In the genomic region with DNA sequence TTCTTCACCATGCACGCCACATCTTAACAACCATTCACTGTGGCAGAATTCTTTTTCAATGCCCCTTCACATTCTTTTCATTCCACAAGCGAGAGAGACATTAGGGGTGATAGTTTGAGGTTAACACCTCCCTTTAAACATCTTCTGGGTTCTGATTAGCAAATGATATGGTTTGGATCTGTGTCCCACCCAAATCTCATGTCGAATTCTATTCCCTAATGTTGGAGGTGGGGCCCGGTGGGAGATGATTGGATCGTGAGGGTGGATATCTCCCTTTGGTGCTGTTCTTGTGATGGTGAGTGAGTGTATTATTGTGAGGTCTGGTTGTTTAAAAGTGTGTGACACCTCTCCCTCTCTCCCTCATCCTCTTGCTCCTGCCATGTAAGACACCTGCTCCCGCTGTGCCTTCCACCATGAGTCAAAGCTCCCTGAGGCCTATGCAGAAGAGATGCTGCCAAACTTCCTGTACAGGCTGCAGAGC, we compare ENCODE assay signal across 12 cellular contexts. TPM values are rescaled to one million over a fixed set of nuclear protein-coding genes. Genes with fewer than 3 reads are reported as not detected.
DNase-seq lines count a peak whose midpoint lies in the region; ATAC-seq and TF ChIP-seq lines count a peak whose summit lies in the region.
"Had no signal": no experiment of that assay in that cellular context is flagged by ENCODE, and none has a peak within 500 bp of the region (broad histone marks: within the 10 kb centered on the region; RNA-seq: fewer than 3 reads in every experiment).

No MANE protein-coding gene starts in this region.

- 79 to 93% (median 90%) methylated on average over 6 of the region's 6 CpGs for WGBS in adrenal gland, 4 donors

- H3K4me1 ChIP-seq in HEK293 (ENCODE audit: control insufficient read depth, insufficient read depth, low read length) (peaks cover 26% of the 10 kb centered on the region), foreskin keratinocyte (peaks cover 22% of the 10 kb centered on the region), skeletal muscle satellite cell (ENCODE audit: control insufficient read depth, insufficient read depth, low read length) (peaks cover 33% of the 10 kb centered on the region), adrenal gland (replicated peaks in 1 of 2) (peaks cover 8 to 10% of the 10 kb centered on the region in 2 donors)

- H3K27ac ChIP-seq in HEK293 (ENCODE audit: extremely low read depth, low read depth, low read length) (no peak overlapping the region; the same call in 1 of the 2 replicates), foreskin keratinocyte (no peak overlapping the region), adrenal gland (no peak overlapping the region)
- H3K27ac ChIP-seq: VCaP had no signal

- H3K27me3 ChIP-seq in foreskin keratinocyte (no peaks in the 10 kb centered on the region), skeletal muscle satellite cell (ENCODE audit: control insufficient read depth, insufficient read depth, low read length) (no peaks in the 10 kb centered on the region), adrenal gland (no peaks in the 10 kb centered on the region)

- no peak for TF ChIP-seq CTCF in HEK293 (tag by site-specific recombination; IDR thresholded peaks at IDR 0.05)
- TF ChIP-seq CTCF in foreskin keratinocyte (conservative IDR thresholded peaks at IDR 0.05) = no peak
- no peak for TF ChIP-seq CTCF in adrenal gland (IDR thresholded peaks at IDR 0.05)
- TF ChIP-seq CTCF in GM13977 (IDR thresholded peaks at IDR 0.05; ENCODE audit: extremely low read depth, insufficient read depth, missing control alignments) = no peak

- intact Hi-C loops in adrenal gland (cut with DNase I) = no loop called here

- peak overlapping the region; percentile 82 for H3K9ac ChIP-seq in skeletal muscle satellite cell (ENCODE audit: low read depth, low read length)

- no peak for TF ChIP-seq POLR2A in adrenal gland (IDR thresholded peaks at IDR 0.05)

- peak overlapping the region; percentile 43 for H3K4me2 ChIP-seq in skeletal muscle satellite cell (ENCODE audit: low read length)

- POLR2A ChIA-PET in HEK293 (lab: Yijun Ruan, JAX) = interaction anchor here (1.3 kb wide), 1 partner anchor 46 kb away, joined by 3 read pairs; the partner anchor contains the start of gene RAI14

- DNase-seq in foreskin keratinocyte (peak in 1 of 2 donors; percentile 35), adrenal gland (no peak), GM13977 (ENCODE audit: low spot score) (no peak)
- DNase-seq: CD4-positive, alpha-beta memory T cell; NCI-H1417; NCI-H510A had no signal

- peak; percentile 13; the same call in 2 of the 3 replicates for ATAC-seq in SK-N-SH treated with all-trans-retinoic acid at 6 μM for 48 hours
- peak; percentile 31 for ATAC-seq in foreskin keratinocyte
- no peak for ATAC-seq in GM19467 (IDR thresholded peaks at IDR 0.05; ENCODE audit: unreplicated experiment)
- ATAC-seq in GM21529 (IDR thresholded peaks at IDR 0.05; ENCODE audit: unreplicated experiment) = no peak

- no peaks in the 10 kb centered on the region for H3K36me3 ChIP-seq in HEK293 (ENCODE audit: control insufficient read depth in 2 of 2, insufficient read depth in 1 of 2, low read length in 2 of 2)
- H3K36me3 ChIP-seq in skeletal muscle satellite cell (ENCODE audit: insufficient read depth, low read length) = no peaks in the 10 kb centered on the region
- no peaks in the 10 kb centered on the region for H3K36me3 ChIP-seq in adrenal gland (replicated peaks in 1 of 2)

- H3K4me3 ChIP-seq in HEK293 (ENCODE audit: low read depth, low read length) (no peak overlapping the region), skeletal muscle satellite cell (ENCODE audit: low read length) (peak overlapping the region; percentile 25), adrenal gland (no peak overlapping the region)

- no peaks in the 10 kb centered on the region for H3K9me3 ChIP-seq in HEK293 (ENCODE audit: control insufficient read depth, insufficient read depth, low read depth, low read length)
- no peaks in the 10 kb centered on the region for H3K9me3 ChIP-seq in skeletal muscle satellite cell (replicated peaks; ENCODE audit: low read length)
- H3K9me3 ChIP-seq in adrenal gland (replicated peaks in 1 of 3) = no peaks in the 10 kb centered on the region

- CTCF ChIA-PET in HEK293 (lab: Yijun Ruan, JAX) = interaction anchor here (0.6 to 3.2 kb wide), 7 partner anchors 17 to 288 kb away, joined by 3 to 10 read pairs (median 3); no protein-coding TSS in a partner anchor

- in situ Hi-C loops in GM13977 (cut with MboI; ENCODE audit: low pct_unique_long_range_greater_than_20kb, low sequenced_read_pairs, unreplicated experiment) = no loop called here

TF ChIP-seq in HEK293, 187 proteins besides CTCF, POLR2A, EP300 and RAD21 (continues in another document):
- TF ChIP-seq, protein P1, sequence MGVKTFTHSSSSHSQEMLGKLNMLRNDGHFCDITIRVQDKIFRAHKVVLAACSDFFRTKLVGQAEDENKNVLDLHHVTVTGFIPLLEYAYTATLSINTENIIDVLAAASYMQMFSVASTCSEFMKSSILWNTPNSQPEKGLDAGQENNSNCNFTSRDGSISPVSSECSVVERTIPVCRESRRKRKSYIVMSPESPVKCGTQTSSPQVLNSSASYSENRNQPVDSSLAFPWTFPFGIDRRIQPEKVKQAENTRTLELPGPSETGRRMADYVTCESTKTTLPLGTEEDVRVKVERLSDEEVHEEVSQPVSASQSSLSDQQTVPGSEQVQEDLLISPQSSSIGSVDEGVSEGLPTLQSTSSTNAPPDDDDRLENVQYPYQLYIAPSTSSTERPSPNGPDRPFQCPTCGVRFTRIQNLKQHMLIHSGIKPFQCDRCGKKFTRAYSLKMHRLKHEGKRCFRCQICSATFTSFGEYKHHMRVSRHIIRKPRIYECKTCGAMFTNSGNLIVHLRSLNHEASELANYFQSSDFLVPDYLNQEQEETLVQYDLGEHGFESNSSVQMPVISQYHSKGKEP (tag by site-specific recombination; IDR thresholded peaks at IDR 0.05) = no peak
- TF ChIP-seq ZNF623 (tag by site-specific recombination; IDR thresholded peaks at IDR 0.05) = no peak
- 0 out of 2 replicates have a peak, but pooled peaks have one; percentile 20 for TF ChIP-seq ZNF24 (tag by site-specific recombination; IDR thresholded peaks at IDR 0.05)
- TF ChIP-seq, protein P2, sequence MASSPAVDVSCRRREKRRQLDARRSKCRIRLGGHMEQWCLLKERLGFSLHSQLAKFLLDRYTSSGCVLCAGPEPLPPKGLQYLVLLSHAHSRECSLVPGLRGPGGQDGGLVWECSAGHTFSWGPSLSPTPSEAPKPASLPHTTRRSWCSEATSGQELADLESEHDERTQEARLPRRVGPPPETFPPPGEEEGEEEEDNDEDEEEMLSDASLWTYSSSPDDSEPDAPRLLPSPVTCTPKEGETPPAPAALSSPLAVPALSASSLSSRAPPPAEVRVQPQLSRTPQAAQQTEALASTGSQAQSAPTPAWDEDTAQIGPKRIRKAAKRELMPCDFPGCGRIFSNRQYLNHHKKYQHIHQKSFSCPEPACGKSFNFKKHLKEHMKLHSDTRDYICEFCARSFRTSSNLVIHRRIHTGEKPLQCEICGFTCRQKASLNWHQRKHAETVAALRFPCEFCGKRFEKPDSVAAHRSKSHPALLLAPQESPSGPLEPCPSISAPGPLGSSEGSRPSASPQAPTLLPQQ (tag by site-specific recombination; IDR thresholded peaks at IDR 0.05) = peak; percentile 83
- TF ChIP-seq IKZF3 (tag by site-specific recombination; IDR thresholded peaks at IDR 0.05) = peak; percentile 61
- TF ChIP-seq ZNF324 (tag by site-specific recombination; IDR thresholded peaks at IDR 0.05) = no peak
- 0 out of 2 replicates have a peak, but pooled peaks have one; percentile 46 for TF ChIP-seq ZNF600 (tag by site-specific recombination; IDR thresholded peaks at IDR 0.05)

TF ChIP-seq in SK-N-SH treated with all-trans-retinoic acid at 6 μM for 48 hours, 23 proteins besides CTCF, POLR2A, EP300 and RAD21 (continues in another document):
- TF ChIP-seq TOX (CRISPR knock-in tag; IDR thresholded peaks at IDR 0.05; ENCODE audit: borderline replicate concordance) = no peak
- TF ChIP-seq SNAI2 (CRISPR knock-in tag; IDR thresholded peaks at IDR 0.05) = no peak
- TF ChIP-seq ZNF565 (CRISPR knock-in tag; conservative IDR thresholded peaks at IDR 0.05; ENCODE audit: low read depth) = no peak
- TF ChIP-seq ISL1 (CRISPR knock-in tag; IDR thresholded peaks at IDR 0.05) = no peak
- TF ChIP-seq, protein P3, sequence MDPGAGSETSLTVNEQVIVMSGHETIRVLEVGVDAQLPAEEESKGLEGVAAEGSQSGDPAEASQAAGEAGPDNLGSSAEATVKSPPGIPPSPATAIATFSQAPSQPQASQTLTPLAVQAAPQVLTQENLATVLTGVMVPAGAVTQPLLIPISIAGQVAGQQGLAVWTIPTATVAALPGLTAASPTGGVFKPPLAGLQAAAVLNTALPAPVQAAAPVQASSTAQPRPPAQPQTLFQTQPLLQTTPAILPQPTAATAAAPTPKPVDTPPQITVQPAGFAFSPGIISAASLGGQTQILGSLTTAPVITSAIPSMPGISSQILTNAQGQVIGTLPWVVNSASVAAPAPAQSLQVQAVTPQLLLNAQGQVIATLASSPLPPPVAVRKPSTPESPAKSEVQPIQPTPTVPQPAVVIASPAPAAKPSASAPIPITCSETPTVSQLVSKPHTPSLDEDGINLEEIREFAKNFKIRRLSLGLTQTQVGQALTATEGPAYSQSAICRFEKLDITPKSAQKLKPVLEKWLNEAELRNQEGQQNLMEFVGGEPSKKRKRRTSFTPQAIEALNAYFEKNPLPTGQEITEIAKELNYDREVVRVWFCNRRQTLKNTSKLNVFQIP (CRISPR knock-in tag; IDR thresholded peaks at IDR 0.05; ENCODE audit: borderline replicate concordance, low read depth) = no peak
- TF ChIP-seq, protein P4, sequence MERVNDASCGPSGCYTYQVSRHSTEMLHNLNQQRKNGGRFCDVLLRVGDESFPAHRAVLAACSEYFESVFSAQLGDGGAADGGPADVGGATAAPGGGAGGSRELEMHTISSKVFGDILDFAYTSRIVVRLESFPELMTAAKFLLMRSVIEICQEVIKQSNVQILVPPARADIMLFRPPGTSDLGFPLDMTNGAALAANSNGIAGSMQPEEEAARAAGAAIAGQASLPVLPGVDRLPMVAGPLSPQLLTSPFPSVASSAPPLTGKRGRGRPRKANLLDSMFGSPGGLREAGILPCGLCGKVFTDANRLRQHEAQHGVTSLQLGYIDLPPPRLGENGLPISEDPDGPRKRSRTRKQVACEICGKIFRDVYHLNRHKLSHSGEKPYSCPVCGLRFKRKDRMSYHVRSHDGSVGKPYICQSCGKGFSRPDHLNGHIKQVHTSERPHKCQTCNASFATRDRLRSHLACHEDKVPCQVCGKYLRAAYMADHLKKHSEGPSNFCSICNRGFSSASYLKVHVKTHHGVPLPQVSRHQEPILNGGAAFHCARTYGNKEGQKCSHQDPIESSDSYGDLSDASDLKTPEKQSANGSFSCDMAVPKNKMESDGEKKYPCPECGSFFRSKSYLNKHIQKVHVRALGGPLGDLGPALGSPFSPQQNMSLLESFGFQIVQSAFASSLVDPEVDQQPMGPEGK (CRISPR knock-in tag; IDR thresholded peaks at IDR 0.05; ENCODE audit: borderline replicate concordance) = no peak
- TF ChIP-seq ZFP30 (CRISPR knock-in tag; IDR thresholded peaks at IDR 0.05) = no peak

RNA-seq across cellular contexts. Expression of gene RAI14, which starts 46.1 kb away (rescaled TPM):
- total RNA-seq in foreskin keratinocyte = 37.8 and 38.1 TPM in 2 replicates
- polyA plus RNA-seq in foreskin keratinocyte = 9.0 and 10.9 TPM in 2 replicates
- 150 and 176 TPM in 2 replicates for total RNA-seq in skeletal muscle satellite cell (2012; rRNA removed)
- total RNA-seq in adrenal gland = 100 to 1,000 TPM in 1 of 8 donors, 10 to 100 TPM in 7; 12.5 to 158 (median 33.8) TPM
- polyA plus RNA-seq in adrenal gland = 10 to 100 TPM in 2 of 3 donors, 1 to 10 TPM in 1; 9.1 to 26.1 (median 13.5) TPM

Comparison
In these comparisons a context has a peak if more than half of its experiments do, and no peak if none do; other contexts are left out.
1. ATAC-seq: peak in SK-N-SH treated with all-trans-retinoic acid at 6 μM for 48 hours (single experiment) and foreskin keratinocyte (single experiment); none in GM19467 (single experiment) and GM21529 (single experiment).